ENCODE assay signal across 33 cellular contexts in the genomic region with DNA sequence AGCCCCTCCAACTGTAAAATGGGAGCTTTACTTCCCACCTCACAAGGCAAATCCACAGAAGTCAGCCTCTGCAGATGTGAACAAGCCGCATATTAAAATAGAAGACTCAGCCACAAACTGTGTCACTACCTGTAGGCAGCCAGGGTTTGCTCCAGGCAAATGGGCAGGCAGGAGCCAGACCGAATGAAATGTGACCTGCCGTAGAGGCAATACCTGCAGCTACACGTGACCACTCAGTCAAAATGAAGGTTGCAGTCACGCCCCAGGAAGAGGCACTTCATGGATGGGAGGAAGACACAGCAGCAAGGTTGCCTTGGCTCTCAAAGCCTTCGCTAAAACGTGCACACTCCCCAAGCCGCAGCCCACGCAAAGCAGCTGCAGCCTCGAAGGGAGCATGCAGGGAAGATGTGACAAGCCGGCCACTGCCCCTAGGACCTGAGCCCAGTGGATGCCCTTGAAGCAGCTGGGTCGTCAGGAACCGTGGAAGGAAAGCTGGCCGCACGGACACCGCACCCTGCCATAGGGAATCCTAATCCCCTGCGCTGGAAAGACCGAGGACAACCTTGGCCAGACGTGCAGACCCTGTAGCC. TPM values are rescaled to one million over a fixed set of nuclear protein-coding genes. Genes with fewer than 3 reads are reported as not detected.
DNase-seq lines count a peak whose midpoint lies in the region; ATAC-seq and TF ChIP-seq lines count a peak whose summit lies in the region.
"Had no signal": no experiment of that assay in that cellular context is flagged by ENCODE, and none has a peak within 500 bp of the region (broad histone marks: within the 10 kb centered on the region; RNA-seq: fewer than 3 reads in every experiment).

No MANE protein-coding gene starts in this region.

- peak overlapping the region; percentile 51 for H2AK5ac ChIP-seq in neuronal stem cell (ENCODE audit: low read depth, low read length)

- H4K91ac ChIP-seq in neuronal stem cell (ENCODE audit: low read depth, low read length, poor library complexity), result no peak overlapping the region

- intact Hi-C loops in natural killer cell (cut with micrococcal nuclease), result no loop called here

- no peaks in the 10 kb centered on the region for H3K4me1 Mint-ChIP-seq in natural killer cell treated with Interleukin-12 subunit alpha and Interleukin-12 subunit beta and Interleukin-15 and Interleukin-18, amount 100 ng/mL, for 72 hours (ENCODE audit: low read depth in 2 of 2)
- H3K4me1 Mint-ChIP-seq in natural killer cell, result no peaks in the 10 kb centered on the region
- H3K4me1 Mint-ChIP-seq: activated CD4-positive, alpha-beta T cell treated with anti-CD3 and anti-CD28 coated beads, Interleukin-2, amount 10 ng/mL, durations not matched to agents 7 days and 5 days; activated naive CD8-positive, alpha-beta T cell treated with anti-CD3 and anti-CD28 coated beads, Interleukin-2, amount 10 ng/mL, durations not matched to agents 7 days and 5 days had no signal

- H3K14ac ChIP-seq in neuronal stem cell (ENCODE audit: low read length), result peak overlapping the region; percentile 82

- H3K4me3 ChIP-seq in fibroblast of villous mesenchyme (ENCODE audit: low read depth, low read length), result no peak overlapping the region
- no peak overlapping the region for H3K4me3 ChIP-seq in neuronal stem cell (ENCODE audit: low read length in 2 of 2)
- H3K4me3 ChIP-seq: heart left ventricle, pancreas, SJCRH30, stomach, thyroid gland had no signal

- H3K4me2 ChIP-seq in neuronal stem cell (ENCODE audit: insufficient read depth, low read length, poor library complexity, severe bottlenecking), result no peak overlapping the region

- H3K36me3 Mint-ChIP-seq in natural killer cell treated with Interleukin-12 subunit alpha and Interleukin-12 subunit beta and Interleukin-15 and Interleukin-18, amount 100 ng/mL, for 72 hours, result no peaks in the 10 kb centered on the region
- no peaks in the 10 kb centered on the region for H3K36me3 Mint-ChIP-seq in natural killer cell
- H3K36me3 Mint-ChIP-seq: activated naive CD8-positive, alpha-beta T cell treated with anti-CD3 and anti-CD28 coated beads, Interleukin-2, amount 10 ng/mL, durations not matched to agents 7 days and 5 days; CD8-positive, alpha-beta T cell had no signal

- H3K4me3 Mint-ChIP-seq in natural killer cell treated with Interleukin-12 subunit alpha and Interleukin-12 subunit beta and Interleukin-15 and Interleukin-18, amount 100 ng/mL, for 72 hours, result no peak overlapping the region
- no peak overlapping the region for H3K4me3 Mint-ChIP-seq in natural killer cell
- H3K4me3 Mint-ChIP-seq: activated B cell treated with CpG ODN at 0.5 μM for 24 hours; activated CD4-positive, alpha-beta T cell treated with anti-CD3 and anti-CD28 coated beads, Interleukin-2, amount 10 ng/mL, durations not matched to agents 7 days and 5 days; activated naive CD8-positive, alpha-beta T cell treated with anti-CD3 and anti-CD28 coated beads, Interleukin-2, amount 10 ng/mL, durations not matched to agents 7 days and 5 days; B cell; CD8-positive, alpha-beta T cell; nephron progenitor cell had no signal

- H3K9me3 Mint-ChIP-seq in natural killer cell treated with Interleukin-12 subunit alpha and Interleukin-12 subunit beta and Interleukin-15 and Interleukin-18, amount 100 ng/mL, for 72 hours, result no peaks in the 10 kb centered on the region
- no peaks in the 10 kb centered on the region for H3K9me3 Mint-ChIP-seq in natural killer cell
- H3K9me3 Mint-ChIP-seq: activated B cell treated with CpG ODN at 0.5 μM for 24 hours; activated CD4-positive, alpha-beta T cell treated with anti-CD3 and anti-CD28 coated beads, Interleukin-2, amount 10 ng/mL, durations not matched to agents 7 days and 5 days; activated naive CD8-positive, alpha-beta T cell treated with anti-CD3 and anti-CD28 coated beads, Interleukin-2, amount 10 ng/mL, durations not matched to agents 7 days and 5 days; CD8-positive, alpha-beta T cell; nephron progenitor cell had no signal

- H3K27ac Mint-ChIP-seq in natural killer cell treated with Interleukin-12 subunit alpha and Interleukin-12 subunit beta and Interleukin-15 and Interleukin-18, amount 100 ng/mL, for 72 hours, result no peak overlapping the region
- no peak overlapping the region for H3K27ac Mint-ChIP-seq in natural killer cell
- H3K27ac Mint-ChIP-seq: activated B cell treated with CpG ODN at 0.5 μM for 24 hours; activated CD4-positive, alpha-beta T cell treated with anti-CD3 and anti-CD28 coated beads, Interleukin-2, amount 10 ng/mL, durations not matched to agents 7 days and 5 days; activated naive CD8-positive, alpha-beta T cell treated with anti-CD3 and anti-CD28 coated beads, Interleukin-2, amount 10 ng/mL, durations not matched to agents 7 days and 5 days; B cell; CD8-positive, alpha-beta T cell; nephron progenitor cell had no signal

- H3K27me3 ChIP-seq in neuronal stem cell (ENCODE audit: control insufficient read depth in 3 of 3, insufficient read depth in 3 of 3, low read depth in 1 of 3, low read length in 3 of 3), result no peaks in the 10 kb centered on the region
- H3K27me3 ChIP-seq: pancreas, SJCRH30, stomach, thyroid gland had no signal

- peak; percentile 54 for DNase-seq in natural killer cell treated with Interleukin-12 subunit alpha and Interleukin-12 subunit beta and Interleukin-15 and Interleukin-18, amount 100 ng/mL, for 72 hours (ENCODE audit: low spot score)
- DNase-seq in natural killer cell (no peak), fibroblast of villous mesenchyme (ENCODE audit: low read depth) (peak; percentile 8), neuronal stem cell (ENCODE audit: low spot score) (no peak), SIG-M5 (lab: John Stamatoyannopoulos, UW) (no peak), iPS-NIHi11 (ENCODE audit: low spot score) (no peak), C1 segment of cervical spinal cord (lab: John Stamatoyannopoulos, UW) (no peak)
- DNase-seq in activated naive CD4-positive, alpha-beta T cell (lab: John Stamatoyannopoulos, UW), result no peak
- DNase-seq: activated B cell treated with CpG ODN at 0.5 μM for 24 hours; activated CD4-positive, alpha-beta T cell treated with anti-CD3 and anti-CD28 coated beads, Interleukin-2, amount 10 ng/mL, durations not matched to agents 7 days and 5 days; activated effector memory CD4-positive, alpha-beta T cell treated with Interleukin-2 at 50 U/mL for 16 hours; activated naive CD8-positive, alpha-beta T cell treated with anti-CD3 and anti-CD28 coated beads, Interleukin-2, amount 10 ng/mL, durations not matched to agents 7 days and 5 days; activated T-cell treated with anti-CD3 and anti-CD28 coated beads, Interleukin-2, amount 50 U/mL, for 1 hour; caudate nucleus; CD8-positive, alpha-beta T cell; cortex of kidney; effector memory CD4-positive, alpha-beta T cell; foreskin fibroblast; HCEC 1CT; heart left ventricle; KG1; NCI-H2029 treated with DMSO at 0.1 percent for 48 hours; nephron progenitor cell; SJCRH30; stimulated activated CD4-positive, alpha-beta T cell treated with anti-CD3 and anti-CD28 coated beads, Interleukin-12 subunit alpha, Interleukin-12 subunit beta, amount 100 ng/mL, for 4 hours; stimulated activated CD4-positive, alpha-beta T cell treated with anti-CD3 and anti-CD28 coated beads, Interleukin-2, amount 100 ng/mL, for 48 hours; stomach; thyroid gland had no signal

- H2BK15ac ChIP-seq in neuronal stem cell (ENCODE audit: low read length), result no peak overlapping the region

- H3K9me3 ChIP-seq in neuronal stem cell (replicated peaks in 1 of 2; ENCODE audit: control insufficient read depth in 2 of 2, insufficient read depth in 1 of 2, low read depth in 1 of 2, low read length in 2 of 2), result no peaks in the 10 kb centered on the region
- H3K9me3 ChIP-seq: heart left ventricle, pancreas, SJCRH30, stomach, thyroid gland had no signal

- peak overlapping the region; percentile 38 for H2BK120ac ChIP-seq in neuronal stem cell (ENCODE audit: low read depth, low read length)

- ATAC-seq in natural killer cell treated with Interleukin-12 subunit alpha and Interleukin-12 subunit beta and Interleukin-15 and Interleukin-18, amount 100 ng/mL, for 72 hours, result no peak
- ATAC-seq in natural killer cell, result no peak
- ATAC-seq: CD8-positive, alpha-beta T cell; heart left ventricle; pancreas had no signal

- peak overlapping the region; percentile 48 for H3K4ac ChIP-seq in neuronal stem cell (ENCODE audit: low read length)

- H2BK12ac ChIP-seq in neuronal stem cell (ENCODE audit: low read length), result peak overlapping the region; percentile 73

- no CpG with 5 or more reads among the region's 19 CpGs for WGBS in neuronal stem cell (ENCODE audit: extremely low coverage in 2 of 2, insufficient read length in 2 of 2, insufficient replicate concordance in 1 of 2), 2 donors

- H4K8ac ChIP-seq in neuronal stem cell (ENCODE audit: low read depth, low read length), result no peak overlapping the region

- H3K79me1 ChIP-seq in neuronal stem cell (ENCODE audit: low read depth, low read length), result no peaks in the 10 kb centered on the region

- no peaks in the 10 kb centered on the region for H3K27me3 Mint-ChIP-seq in natural killer cell treated with Interleukin-12 subunit alpha and Interleukin-12 subunit beta and Interleukin-15 and Interleukin-18, amount 100 ng/mL, for 72 hours
- no peaks in the 10 kb centered on the region for H3K27me3 Mint-ChIP-seq in natural killer cell (ENCODE audit: low read depth in 2 of 2)
- H3K27me3 Mint-ChIP-seq: activated CD4-positive, alpha-beta T cell treated with anti-CD3 and anti-CD28 coated beads, Interleukin-2, amount 10 ng/mL, durations not matched to agents 7 days and 5 days; activated naive CD8-positive, alpha-beta T cell treated with anti-CD3 and anti-CD28 coated beads, Interleukin-2, amount 10 ng/mL, durations not matched to agents 7 days and 5 days had no signal

- H3K4me1 ChIP-seq in neuronal stem cell (ENCODE audit: control insufficient read depth in 2 of 2, insufficient read depth in 1 of 2, low read depth in 1 of 2, low read length in 2 of 2), result peaks cover 0 to 3% of the 10 kb centered on the region in 2 donors
- H3K4me1 ChIP-seq: heart left ventricle, pancreas, SJCRH30, stomach had no signal

- H3K27ac ChIP-seq in neuronal stem cell (replicated peaks; ENCODE audit: low read length), result no peak overlapping the region
- H3K27ac ChIP-seq: heart left ventricle, HL-60, pancreas, SJCRH30, stomach, thyroid gland had no signal

- peak overlapping the region; percentile 37 for H3K9ac ChIP-seq in neuronal stem cell (ENCODE audit: low read depth, low read length, poor library complexity)

- peak overlapping the region; percentile 27 for H3K18ac ChIP-seq in neuronal stem cell (ENCODE audit: low read length)

- H3K23ac ChIP-seq in neuronal stem cell (ENCODE audit: low read depth, low read length, poor library complexity), result no peak overlapping the region

- H3K36me3 ChIP-seq in neuronal stem cell (replicated peaks in 1 of 2; ENCODE audit: control insufficient read depth in 2 of 2, insufficient read depth in 2 of 2, low read length in 2 of 2), result no peaks in the 10 kb centered on the region
- H3K36me3 ChIP-seq: heart left ventricle, pancreas, SJCRH30, stomach, thyroid gland had no signal

- no peak overlapping the region for H2BK5ac ChIP-seq in neuronal stem cell (ENCODE audit: low read length)

- no peak overlapping the region for H2AFZ ChIP-seq in neuronal stem cell (ENCODE audit: low read length)

- TF ChIP-seq CTCF in natural killer cell (IDR thresholded peaks at IDR 0.05) (no peak), fibroblast of villous mesenchyme (IDR thresholded peaks at IDR 0.05; ENCODE audit: insufficient read depth, low read depth, low read length) (no peak)

RNA-seq across cellular contexts. Expression of a gene that starts 53.1 kb away (rescaled TPM):
- under 1 TPM in 1 of 2 donors, not detected in 1; 0.11 TPM for total RNA-seq in natural killer cell treated with Interleukin-12 subunit alpha and Interleukin-12 subunit beta and Interleukin-15 and Interleukin-18, amount 100 ng/mL, for 72 hours
- 1 to 10 TPM in 1 of 3 donors, not detected in 2; 4.9 TPM for total RNA-seq in natural killer cell
- total RNA-seq in fibroblast of villous mesenchyme, result 0.86 and 0.97 TPM in 2 replicates
- polyA plus RNA-seq in neuronal stem cell (2013, experiment 1 of 2), result 5.0 TPM
- polyA plus RNA-seq in neuronal stem cell (2013, experiment 2 of 2), result 5.0 TPM
- total RNA-seq: activated CD4-positive, alpha-beta T cell treated with anti-CD3 and anti-CD28 coated beads, Interleukin-2, amount 10 ng/mL, durations not matched to agents 7 days and 5 days; activated CD8-positive, alpha-beta memory T cell treated with anti-CD3 and anti-CD28 coated beads for 36 hours; activated naive CD8-positive, alpha-beta T cell treated with anti-CD3 and anti-CD28 coated beads, Interleukin-2, amount 10 ng/mL, durations not matched to agents 7 days and 5 days; CD8-positive, alpha-beta T cell; G401 had no signal

Comparison
In these comparisons a context has a peak if more than half of its experiments do, and no peak if none do; other contexts are left out.
1. DNase-seq: peak in natural killer cell treated with Interleukin-12 subunit alpha and Interleukin-12 subunit beta and Interleukin-15 and Interleukin-18, amount 100 ng/mL, for 72 hours (single experiment) and fibroblast of villous mesenchyme (single experiment); none in natural killer cell (single experiment), neuronal stem cell (single experiment), SIG-M5 (single experiment), iPS-NIHi11 (single experiment), C1 segment of cervical spinal cord (0 of 14) and activated naive CD4-positive, alpha-beta T cell (0 of 4).